In the genomic region with DNA sequence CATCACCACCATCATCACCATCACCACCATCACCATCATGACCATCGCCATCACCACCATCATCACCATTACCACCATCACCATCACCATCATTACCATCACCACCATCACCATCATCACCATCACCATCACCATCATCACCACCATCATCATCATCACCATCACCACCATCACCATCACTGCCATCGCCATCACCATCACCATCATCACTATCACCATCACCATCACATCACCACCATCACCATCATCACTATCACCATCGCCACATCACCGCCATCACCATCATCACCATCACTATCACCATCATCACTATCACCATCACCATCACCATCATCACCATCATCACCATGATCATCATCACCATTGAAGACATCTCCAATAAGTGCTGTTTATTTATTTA, we compare ENCODE assay signal across 22 cellular contexts.
"Had no signal": no experiment of that assay in that cellular context is flagged by ENCODE, and none has a peak within 500 bp of the region (broad histone marks: within the 10 kb centered on the region; RNA-seq: fewer than 3 reads in every experiment).

No MANE protein-coding gene starts in this region.

- H3K4me1 ChIP-seq: heart right ventricle, right atrium auricular region, suprapubic skin, tibial artery, upper lobe of right lung had no signal

- H3K27me3 ChIP-seq: ovary, right atrium auricular region, suprapubic skin, upper lobe of right lung had no signal

- ATAC-seq: esophagus mucosa; heart right ventricle; stimulated activated naive CD8-positive, alpha-beta T cell treated with anti-CD3 and anti-CD28 coated beads, Interleukin-15, Interleukin-2, amounts not matched to agents 100 U/mL and 50 U/mL, for 24 hours; upper lobe of right lung had no signal

- H3K27ac ChIP-seq: dorsolateral prefrontal cortex, heart right ventricle, ovary, right atrium auricular region, suprapubic skin, tibial artery, upper lobe of right lung had no signal

- H3K4me3 ChIP-seq: dorsolateral prefrontal cortex, heart right ventricle, ovary, right atrium auricular region, suprapubic skin, tibial artery, upper lobe of right lung had no signal

- DNase-seq: cortex of kidney; dorsolateral prefrontal cortex; effector CD8-positive, alpha-beta T cell; heart right ventricle; hypothalamus; kidney glomerular epithelial cell; mesendoderm; naive B cell; nucleus accumbens; ovary; small intestine; stimulated activated CD4-positive, alpha-beta T cell treated with anti-CD3 and anti-CD28 coated beads, Interleukin-12 subunit alpha, Interleukin-12 subunit beta, amount 100 ng/mL, for 4 hours; stimulated activated CD4-positive, alpha-beta T cell treated with anti-CD3 and anti-CD28 coated beads, Interleukin-2, amount 100 ng/mL, for 48 hours; stimulated activated naive CD8-positive, alpha-beta T cell treated with anti-CD3 and anti-CD28 coated beads, Interleukin-15, Interleukin-2, amounts not matched to agents 100 U/mL and 50 U/mL, for 24 hours; tibial artery had no signal

- H3K36me3 ChIP-seq: heart right ventricle, ovary, right atrium auricular region, suprapubic skin, tibial artery, upper lobe of right lung had no signal

- H3K4me3 Mint-ChIP-seq: naive B cell had no signal

- FAIRE-seq: endometrium, frontal cortex, islet of Langerhans, small intestine had no signal

- H3K9me3 ChIP-seq: heart right ventricle, ovary, right atrium auricular region, suprapubic skin, tibial artery, upper lobe of right lung had no signal
